Comparison of ENCODE assay signal across 8 cellular contexts in the genomic region with DNA sequence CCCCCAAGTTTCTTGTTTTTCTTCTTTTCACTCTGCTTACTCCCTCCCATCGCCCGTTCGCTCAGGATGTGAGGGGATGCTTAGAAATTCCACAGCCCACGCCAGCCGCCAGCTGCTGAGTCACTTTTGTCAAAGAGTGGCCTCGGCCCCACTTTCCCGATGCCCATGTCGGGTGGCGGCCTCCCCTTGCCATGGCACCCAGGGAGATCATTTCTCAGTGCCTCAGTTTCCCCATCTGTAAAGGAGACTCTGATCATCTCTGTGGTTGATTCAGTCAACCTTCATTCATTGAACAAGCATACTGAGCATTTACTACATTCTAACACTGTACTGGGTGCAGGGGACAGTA. TPM values are rescaled to one million over a fixed set of nuclear protein-coding genes. Genes with fewer than 3 reads are reported as not detected.
A peak's percentile ranks its signal among the peaks of the same experiment; 100 is the strongest.
DNase-seq lines count a peak whose midpoint lies in the region; ATAC-seq, FAIRE-seq and TF ChIP-seq lines count a peak whose summit lies in the region.

No MANE protein-coding gene starts in this region.

- H3K36me3 ChIP-seq in heart left ventricle (peaks cover 0 to 21% (median 0%) of the 10 kb centered on the region in 9 donors), GM12878 (ENCODE audit: control insufficient read depth in 2 of 2, insufficient read depth in 2 of 2, low read length in 1 of 2) (no peaks in the 10 kb centered on the region), vagina (no peaks in the 10 kb centered on the region)

- ATAC-seq in heart left ventricle (no peak), GM12878 (no peak)

- no peaks in the 10 kb centered on the region for H4K20me1 ChIP-seq in GM12878 (ENCODE audit: control insufficient read depth, insufficient read depth)

- POLR2A ChIA-PET in GM12878 (lab: Charles Lee) = interaction anchor here (0.7 to 1.3 kb wide), 6 partner anchors 11 to 322 kb away, joined by 3 to 5 read pairs (median 3); no protein-coding TSS in a partner anchor

- SMC1A ChIA-PET in GM12878 (lab: Charles Lee; ENCODE audit: uncharacterized antibody, unreplicated experiment) = interaction anchor here (0.9 to 1.1 kb wide), 2 partner anchors 11 to 20 kb away, joined by 3 to 5 read pairs; no protein-coding TSS in a partner anchor

- no peak for TF ChIP-seq CTCF in heart left ventricle (IDR thresholded peaks at IDR 0.05)
- no peak for TF ChIP-seq CTCF in GM12878 (IDR thresholded peaks at IDR 0.05 in 2 of 3, conservative IDR thresholded peaks at IDR 0.05 in 1 of 3; ENCODE audit: control insufficient read depth in 2 of 3, extremely low read depth in 1 of 3, insufficient read depth in 1 of 3, low read depth in 3 of 3, low read length in 3 of 3)
- TF ChIP-seq CTCF in vagina (IDR thresholded peaks at IDR 0.05) = no peak

- no peaks in the 10 kb centered on the region for H3K27me3 ChIP-seq in heart left ventricle
- H3K27me3 ChIP-seq in GM12878 (replicated peaks in 1 of 2; ENCODE audit: control insufficient read depth in 2 of 2, insufficient read depth in 2 of 2, low read length in 1 of 2) = no peaks in the 10 kb centered on the region
- peaks cover 7% of the 10 kb centered on the region for H3K27me3 ChIP-seq in mononuclear cell (ENCODE audit: insufficient read depth, low read length)
- H3K27me3 ChIP-seq in vagina = no peaks in the 10 kb centered on the region

- CTCF ChIA-PET in GM12878 (lab: Yijun Ruan, JAX) = interaction anchor here (0.6 to 3.4 kb wide), 5 partner anchors 11 to 25 kb away, joined by 3 to 13 read pairs (median 3); no protein-coding TSS in a partner anchor

- H3K27ac ChIP-seq in heart left ventricle (peak overlapping the region; percentile 58 to 96 (median 83)), GM12878 (ENCODE audit: control insufficient read depth, insufficient read depth) (no peak overlapping the region), vagina (peak overlapping the region; percentile 83)

- no TSS peak for BruUV-seq in GM12878 (replicated peaks; lab: Mats Ljungman, UMichigan)

- intact Hi-C loops in heart left ventricle (cut with DNase I) = no loop called here
- intact Hi-C loops in cardiac septum (cut with DNase I) = loop anchor here (2.0 kb wide), 1 partner anchor 15 kb away; no protein-coding TSS in a partner anchor
- intact Hi-C loops in GM12878 (cut with micrococcal nuclease; ENCODE audit: unreplicated experiment) = no loop called here
- intact Hi-C loops in vagina (cut with DNase I) = no loop called here

- H3K4me3 ChIP-seq in heart left ventricle (peak overlapping the region; percentile 15 to 81 (median 60)), GM12878 (peak overlapping the region; percentile 74), mononuclear cell (ENCODE audit: low read length) (peak overlapping the region; percentile 27), vagina (peak overlapping the region; percentile 57 to 76)

- TF ChIP-seq POLR2A in heart left ventricle (IDR thresholded peaks at IDR 0.05) = no peak
- TF ChIP-seq POLR2A in GM12878 (IDR thresholded peaks at IDR 0.05; ENCODE audit: low read depth, low read length) = no peak
- no peak for TF ChIP-seq POLR2A in vagina (IDR thresholded peaks at IDR 0.05)

- H3K9me3 ChIP-seq in heart left ventricle (no peaks in the 10 kb centered on the region), GM12878 (replicated peaks; ENCODE audit: control insufficient read depth, insufficient read depth, low read length) (no peaks in the 10 kb centered on the region), mononuclear cell (ENCODE audit: low read depth, low read length) (no peaks in the 10 kb centered on the region), vagina (no peaks in the 10 kb centered on the region)

- TF ChIP-seq EP300 in GM12878 (IDR thresholded peaks at IDR 0.05; ENCODE audit: borderline replicate concordance in 1 of 2, control insufficient read depth in 1 of 2, low read depth in 2 of 2, low read length in 2 of 2) = no peak

- peaks cover 0 to 61% (median 35%) of the 10 kb centered on the region in 12 donors for H3K4me1 ChIP-seq in heart left ventricle
- H3K4me1 ChIP-seq in GM12878 (ENCODE audit: control insufficient read depth, insufficient read depth, low read length) = peaks cover 13% of the 10 kb centered on the region
- peaks cover 12% of the 10 kb centered on the region for H3K4me1 ChIP-seq in mononuclear cell (ENCODE audit: insufficient read depth, low read length)
- peaks cover 56% of the 10 kb centered on the region for H3K4me1 ChIP-seq in vagina

- RAD21 ChIA-PET in GM12878 (lab: Charles Lee; ENCODE audit: unreplicated experiment) = interaction anchor here (0.6 to 3.1 kb wide), 2 partner anchors 11 to 150 kb away, joined by 3 to 13 read pairs; no protein-coding TSS in a partner anchor

- no peak for TF ChIP-seq RAD21 in GM12878 (IDR thresholded peaks at IDR 0.05; ENCODE audit: insufficient read depth, low read depth, low read length)

- DNase-seq in heart left ventricle (no peak), cardiac septum (ENCODE audit: low spot score) (no peak), GM12878 (ENCODE audit: low read depth, low spot score) (no peak), vagina (ENCODE audit: extremely low spot score in 2 of 2) (no peak), NCI-H748 (lab: John Stamatoyannopoulos, UW; ENCODE audit: unreplicated experiment) (no peak), LoVo (ENCODE audit: low spot score) (no peak), dermis blood vessel endothelial cell (no peak)

- FAIRE-seq in GM12878 (lab: Jason Lieb, UNC) = no peak

- peak overlapping the region; percentile 40 for H3K9ac ChIP-seq in GM12878 (ENCODE audit: control insufficient read depth, insufficient read depth, low read length)

- H3K79me2 ChIP-seq in GM12878 (ENCODE audit: control insufficient read depth, insufficient read depth, low read length) = no peaks in the 10 kb centered on the region

- 10 to 24% (median 15%) methylated on average over 9 of the region's 9 CpGs for WGBS in heart left ventricle, 4 donors
- 0% methylated on average over 9 of the region's 9 CpGs for WGBS in GM12878 (ENCODE audit: insufficient coverage, insufficient replicate concordance, low lambda C conversion rate, missing lambda C conversion rate)

- peak overlapping the region; percentile 86 for H3K4me2 ChIP-seq in GM12878 (ENCODE audit: control insufficient read depth, insufficient read depth)

- in situ Hi-C loops in GM12878 (cut with MboI) = no loop called here

- peak overlapping the region; percentile 49 for H2AFZ ChIP-seq in GM12878 (ENCODE audit: control insufficient read depth, low read depth, low read length)

RNA-seq across cellular contexts. Expression of a gene that starts 0.4 kb away (rescaled TPM):
- total RNA-seq in heart left ventricle (100 to 1,000 TPM in 3 of 9 donors, 10 to 100 TPM in 6; 28.3 to 112 (median 45.6) TPM), cardiac septum (54.6 TPM), GM12878 (2014; rRNA removed) (1.8 and 3.0 TPM in 2 replicates), GM12878 (2014; rRNA removed; fragmentation: Illumina TruSeq; extraction: Trizol) (1.2 and 1.4 TPM in 2 replicates), GM12878 (2021) (2.2 and 3.3 TPM in 2 replicates), mononuclear cell (0.94 TPM), vagina (173 TPM), dermis blood vessel endothelial cell (9.9 and 17.0 TPM in 2 replicates)
- polyA plus RNA-seq in heart left ventricle (10 to 100 TPM; 27.6 to 53.1 TPM), GM12878 (2011; rRNA removed) (0.64 and 0.65 TPM in 2 replicates), GM12878 (2014; fragmentation: Illumina TruSeq; extraction: Trizol) (0.41 and 0.90 TPM in 2 replicates), GM12878 (2014; fragmentation: Nextera tagmentation; extraction: Ambion mirVana) (under 1 TPM; 0.02 to 0.16 TPM), GM12878 (2014; rRNA removed) (0.94 and 2.1 TPM in 2 replicates), GM12878 (2016; fragmentation: Nextera tagmentation; extraction: Ambion mirVana) (1 to 10 TPM; 1.5 to 1.7 TPM)
- 33.8 and 34.4 TPM in 2 replicates for total RNA-seq in GM12878 (2013; cell fraction: nucleolus; rRNA removed)
- polyA plus RNA-seq in GM12878 (2011; ENCODE audit: low read depth) = 0.93 TPM
- polyA plus RNA-seq in GM12878 (2011; cell fraction: cytosol; rRNA removed) = 0.87 and 1.5 TPM in 2 replicates
- 2.1 and 4.4 TPM in 2 replicates for polyA plus RNA-seq in GM12878 (2011; cell fraction: nucleus; rRNA removed)
- polyA plus RNA-seq in GM12878 (2012) = 2.0 and 2.7 TPM in 2 replicates
- polyA minus RNA-seq in GM12878 (2011; rRNA and poly(A)+ RNA removed) = 2.6 and 2.8 TPM in 2 replicates
- 0.94 and 1.6 TPM in 2 replicates for polyA minus RNA-seq in GM12878 (2011; cell fraction: cytosol; rRNA and poly(A)+ RNA removed)
- polyA minus RNA-seq in GM12878 (2011; cell fraction: nucleus; rRNA and poly(A)+ RNA removed) = 2.8 and 4.2 TPM in 2 replicates

RNA-seq across cellular contexts. Expression of a gene that starts 10.6 kb away (rescaled TPM):
- total RNA-seq in heart left ventricle (under 1 TPM in 2 of 9 donors, not detected in 7; 0.29 TPM), cardiac septum (0.16 TPM), GM12878 (2014; rRNA removed) (not detected in 2 replicates), GM12878 (2014; rRNA removed; fragmentation: Illumina TruSeq; extraction: Trizol) (not detected in 2 replicates), GM12878 (2021) (not detected in 2 replicates), mononuclear cell (not detected), vagina (not detected), dermis blood vessel endothelial cell (not detected in 2 replicates)
- polyA plus RNA-seq in heart left ventricle (under 1 TPM in 1 of 2 donors, not detected in 1; 0.17 TPM), GM12878 (2011; rRNA removed) (not detected in 2 replicates), GM12878 (2014; fragmentation: Illumina TruSeq; extraction: Trizol) (not detected in 2 replicates), GM12878 (2014; fragmentation: Nextera tagmentation; extraction: Ambion mirVana) (not detected), GM12878 (2014; rRNA removed) (not detected in 2 replicates), GM12878 (2016; fragmentation: Nextera tagmentation; extraction: Ambion mirVana) (not detected)
- total RNA-seq in GM12878 (2013; cell fraction: nucleolus; rRNA removed) = not detected in 2 replicates
- polyA plus RNA-seq in GM12878 (2011; ENCODE audit: low read depth) = not detected
- polyA plus RNA-seq in GM12878 (2011; cell fraction: cytosol; rRNA removed) = not detected in 2 replicates
- not detected in 2 replicates for polyA plus RNA-seq in GM12878 (2011; cell fraction: nucleus; rRNA removed)
- polyA plus RNA-seq in GM12878 (2012) = not detected in 2 replicates
- polyA minus RNA-seq in GM12878 (2011; rRNA and poly(A)+ RNA removed) = not detected in 2 replicates
- polyA minus RNA-seq in GM12878 (2011; cell fraction: cytosol; rRNA and poly(A)+ RNA removed) = not detected in 2 replicates
- not detected in 2 replicates for polyA minus RNA-seq in GM12878 (2011; cell fraction: nucleus; rRNA and poly(A)+ RNA removed)

RNA-seq across cellular contexts. Expression of a gene that starts 33.9 kb away (rescaled TPM):
- total RNA-seq in heart left ventricle (not detected), cardiac septum (not detected), GM12878 (2014; rRNA removed) (0.06 and 0.11 TPM in 2 replicates), GM12878 (2014; rRNA removed; fragmentation: Illumina TruSeq; extraction: Trizol) (0.05 TPM in 1 of 2 replicates, not detected in the other), GM12878 (2021) (0.08 TPM in 1 of 2 replicates, not detected in the other), mononuclear cell (0.10 TPM), vagina (0.25 TPM), dermis blood vessel endothelial cell (not detected in 2 replicates)
- polyA plus RNA-seq in heart left ventricle (not detected), GM12878 (2011; rRNA removed) (not detected in 2 replicates), GM12878 (2014; fragmentation: Illumina TruSeq; extraction: Trizol) (0.01 TPM in 1 of 2 replicates, not detected in the other), GM12878 (2014; fragmentation: Nextera tagmentation; extraction: Ambion mirVana) (not detected), GM12878 (2014; rRNA removed) (0.04 TPM in 1 of 2 replicates, not detected in the other), GM12878 (2016; fragmentation: Nextera tagmentation; extraction: Ambion mirVana) (under 1 TPM in 1 of 2 experiments, not detected in 1; 0.15 TPM)
- not detected in 2 replicates for total RNA-seq in GM12878 (2013; cell fraction: nucleolus; rRNA removed)
- polyA plus RNA-seq in GM12878 (2011; ENCODE audit: low read depth) = not detected
- polyA plus RNA-seq in GM12878 (2011; cell fraction: cytosol; rRNA removed) = 0.01 TPM in 1 of 2 replicates, not detected in the other
- 0.03 TPM in 2 replicates for polyA plus RNA-seq in GM12878 (2011; cell fraction: nucleus; rRNA removed)
- 0.13 and 0.16 TPM in 2 replicates for polyA plus RNA-seq in GM12878 (2012)
- not detected in 2 replicates for polyA minus RNA-seq in GM12878 (2011; rRNA and poly(A)+ RNA removed)
- polyA minus RNA-seq in GM12878 (2011; cell fraction: cytosol; rRNA and poly(A)+ RNA removed) = not detected in 2 replicates
- not detected in 2 replicates for polyA minus RNA-seq in GM12878 (2011; cell fraction: nucleus; rRNA and poly(A)+ RNA removed)
